Comparison of ENCODE assay signal across 6 cellular contexts in the genomic region with DNA sequence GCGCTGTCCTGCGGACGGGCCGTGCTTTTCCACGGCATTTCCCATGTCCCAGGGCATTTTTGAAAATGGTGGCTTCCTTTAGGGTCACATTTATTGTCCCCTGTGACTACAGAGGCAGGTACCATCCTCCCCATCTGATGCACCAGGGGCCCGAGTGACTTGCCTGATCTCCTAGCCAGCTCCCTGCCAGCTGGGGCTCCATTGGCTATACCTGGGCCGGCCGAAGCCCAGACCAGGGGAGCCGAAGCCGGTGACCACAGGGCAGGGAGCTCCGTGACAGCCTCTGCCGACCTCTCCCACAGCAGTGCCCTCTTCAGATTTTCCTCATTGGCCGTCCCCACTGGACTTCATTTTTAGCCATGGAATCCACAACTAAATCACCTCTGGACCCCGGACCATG.
"Had no signal": no experiment of that assay in that cellular context is flagged by ENCODE, and none has a peak within 500 bp of the region (broad histone marks: within the 10 kb centered on the region; RNA-seq: fewer than 3 reads in every experiment).

No MANE protein-coding gene starts in this region.

- DNase-seq: IMR-90, KBM-7, KG1 had no signal

- H3K4me3 ChIP-seq: K562 had no signal

- H3K27ac ChIP-seq: HL-60 had no signal

- ATAC-seq: HepG2, K562 had no signal
